In genomic region chr2:232336241-232336736, GRCh38 we compare ENCODE assay signal across 24 cellular contexts. TPM values are rescaled to one million over a fixed set of nuclear protein-coding genes. Genes with fewer than 3 reads are reported as not detected.
DNase-seq lines count a peak whose midpoint lies in the region; ATAC-seq and TF ChIP-seq lines count a peak whose summit lies in the region.
"Had no signal": no experiment of that assay in that cellular context is flagged by ENCODE, and none has a peak within 500 bp of the region (broad histone marks: within the 10 kb centered on the region; RNA-seq: fewer than 3 reads in every experiment).

No MANE protein-coding gene starts in this region.

- no peaks in the 10 kb centered on the region for H3F3A ChIP-seq in GM23248 (ENCODE audit: insufficient read depth)

- no peaks in the 10 kb centered on the region for H3K27me3 Mint-ChIP-seq in activated T-cell treated with anti-CD3 and anti-CD28 coated beads, Interleukin-2, amount 50 U/mL, for 4 hours (ENCODE audit: low read depth)
- H3K27me3 Mint-ChIP-seq: CD4-positive, alpha-beta T cell; naive thymus-derived CD8-positive, alpha-beta T cell; T-helper 17 cell had no signal

- H3K4me3 ChIP-seq in Peyer's patch (no peak overlapping the region), suprapubic skin (no peak overlapping the region), GM23248 (no peak overlapping the region)
- H3K4me3 ChIP-seq: cardiac muscle cell, esophagus muscularis mucosa, SJCRH30, thoracic aorta had no signal

- H2AFZ ChIP-seq in GM23248: no peak overlapping the region
- H2AFZ ChIP-seq: parathyroid adenoma had no signal

- H3K9ac ChIP-seq in GM23248: no peak overlapping the region
- H3K9ac ChIP-seq: parathyroid adenoma had no signal

- H3K79me2 ChIP-seq in GM23248 (ENCODE audit: insufficient read depth): no peaks in the 10 kb centered on the region
- H3K79me2 ChIP-seq: parathyroid adenoma had no signal

- TF ChIP-seq EP300 in suprapubic skin (IDR thresholded peaks at IDR 0.05): no peak

- no peaks in the 10 kb centered on the region for H4K20me1 ChIP-seq in GM23248 (ENCODE audit: insufficient read depth)

- 91% methylated on average over 9 of the region's 15 CpGs for WGBS in suprapubic skin
- 93 to 94% methylated on average over 14 to 15 of the region's 15 CpGs for WGBS in GM23248 (ENCODE audit: low coverage in 1 of 2, low lambda C conversion rate in 2 of 2, missing lambda C conversion rate in 2 of 2), 2 experiments

- H3K9me3 ChIP-seq in Peyer's patch (no peaks in the 10 kb centered on the region), suprapubic skin (no peaks in the 10 kb centered on the region), GM23248 (ENCODE audit: low read depth) (no peaks in the 10 kb centered on the region)
- H3K9me3 ChIP-seq: esophagus muscularis mucosa, SJCRH30, thoracic aorta had no signal

- H3K27me3 ChIP-seq in Peyer's patch: no peaks in the 10 kb centered on the region
- no peaks in the 10 kb centered on the region for H3K27me3 ChIP-seq in suprapubic skin
- no peaks in the 10 kb centered on the region for H3K27me3 ChIP-seq in GM23248 (replicated peaks; ENCODE audit: insufficient read depth)
- H3K27me3 ChIP-seq: cardiac muscle cell, esophagus muscularis mucosa, SJCRH30 had no signal

- TF ChIP-seq POLR2A in Peyer's patch (IDR thresholded peaks at IDR 0.05) (no peak), suprapubic skin (IDR thresholded peaks at IDR 0.05) (no peak)

- in situ Hi-C loops in GM23248 (cut with MboI): no loop called here

- H3K36me3 ChIP-seq in Peyer's patch: peaks cover 0 to 5% (median 0%) of the 10 kb centered on the region in 3 donors
- H3K36me3 ChIP-seq in suprapubic skin: peaks cover 32% of the 10 kb centered on the region
- H3K36me3 ChIP-seq in GM23248 (ENCODE audit: low read depth): no peaks in the 10 kb centered on the region
- H3K36me3 ChIP-seq: cardiac muscle cell, SJCRH30 had no signal

- no peaks in the 10 kb centered on the region for H3K9me3 Mint-ChIP-seq in activated T-cell treated with anti-CD3 and anti-CD28 coated beads, Interleukin-2, amount 50 U/mL, for 4 hours
- H3K9me3 Mint-ChIP-seq: CD4-positive, alpha-beta T cell; naive thymus-derived CD8-positive, alpha-beta T cell had no signal

- no peaks in the 10 kb centered on the region for H3K9me2 ChIP-seq in GM23248 (ENCODE audit: insufficient read depth)

- H3K4me1 Mint-ChIP-seq in activated T-cell treated with anti-CD3 and anti-CD28 coated beads, Interleukin-2, amount 50 U/mL, for 4 hours (ENCODE audit: low read depth): no peaks in the 10 kb centered on the region

- TF ChIP-seq CTCF in Peyer's patch (IDR thresholded peaks at IDR 0.05) (no peak), suprapubic skin (IDR thresholded peaks at IDR 0.05) (no peak)

- H3K4me2 ChIP-seq in GM23248 (ENCODE audit: unreplicated experiment): no peak overlapping the region

- H3K4me1 ChIP-seq in Peyer's patch (no peaks in the 10 kb centered on the region), suprapubic skin (no peaks in the 10 kb centered on the region), GM23248 (ENCODE audit: insufficient read depth) (no peaks in the 10 kb centered on the region)
- H3K4me1 ChIP-seq: esophagus muscularis mucosa, parathyroid adenoma, SJCRH30 had no signal

- peak; percentile 9 to 11 for DNase-seq in activated T-cell treated with anti-CD3 and anti-CD28 coated beads, Interleukin-2, amount 50 U/mL, for 48 hours
- DNase-seq in activated T-cell treated with anti-CD3 and anti-CD28 coated beads, Interleukin-2, amount 50 U/mL, for 4 hours: no peak
- DNase-seq in Peyer's patch (peak in 2 of 3 donors; percentile 38 to 44), islet precursor cell (peak; percentile 47), suprapubic skin (ENCODE audit: low spot score in 2 of 2) (peak; percentile 53 to 72), RPMI8226 (no peak), GM23248 (no peak)
- no peak for DNase-seq in stimulated activated naive CD4-positive, alpha-beta T cell (lab: John Stamatoyannopoulos, UW)
- DNase-seq: DMS79, Kasumi-1, NCI-H1092 treated with DMSO at 0.1 percent for 48 hours, NCI-H526 treated with DMSO at 0.1 percent for 48 hours, SJCRH30, small intestine had no signal

- H3K27ac ChIP-seq in Peyer's patch (no peak overlapping the region), suprapubic skin (no peak overlapping the region), GM23248 (no peak overlapping the region)
- H3K27ac ChIP-seq: cardiac muscle cell, esophagus muscularis mucosa, parathyroid adenoma, SJCRH30, thoracic aorta had no signal

- H3K36me3 Mint-ChIP-seq in activated T-cell treated with anti-CD3 and anti-CD28 coated beads, Interleukin-2, amount 50 U/mL, for 4 hours (ENCODE audit: insufficient read depth): no peaks in the 10 kb centered on the region

- ATAC-seq in activated T-cell treated with anti-CD3 and anti-CD28 coated beads, Interleukin-2, amount 50 U/mL, for 4 hours: no peak
- ATAC-seq: naive thymus-derived CD8-positive, alpha-beta T cell; T-helper 17 cell had no signal

- H3K4me3 Mint-ChIP-seq in activated T-cell treated with anti-CD3 and anti-CD28 coated beads, Interleukin-2, amount 50 U/mL, for 4 hours: no peak overlapping the region
- H3K4me3 Mint-ChIP-seq: CD4-positive, alpha-beta T cell; naive thymus-derived CD8-positive, alpha-beta T cell; T-helper 17 cell had no signal

RNA-seq across cellular contexts. Expression of gene ALPP, which starts 42.3 kb away (rescaled TPM):
- not detected for total RNA-seq in activated T-cell treated with anti-CD3 and anti-CD28 coated beads, Interleukin-2, amount 50 U/mL, for 4 hours
- total RNA-seq in Peyer's patch: not detected
- total RNA-seq in suprapubic skin: not detected
- total RNA-seq in GM23248 (2014; rRNA removed; shearing (Covaris generic)): not detected in 2 replicates
- not detected in 2 replicates for polyA plus RNA-seq in GM23248 (2016; fragmentation: Nextera tagmentation; extraction: Ambion mirVana)
- total RNA-seq: cardiac muscle cell; CD4-positive, alpha-beta T cell; glomerular endothelial cell; HT1080; lung microvascular endothelial cell; naive thymus-derived CD8-positive, alpha-beta T cell; SJCRH30; thoracic aorta had no signal
- polyA plus RNA-seq: cardiac muscle cell; naive thymus-derived CD8-positive, alpha-beta T cell; small intestine had no signal

Comparison
In these comparisons a context has a peak if more than half of its experiments do, and no peak if none do; other contexts are left out.
1. DNase-seq: peak in activated T-cell treated with anti-CD3 and anti-CD28 coated beads, Interleukin-2, amount 50 U/mL, for 48 hours (2 of 2), Peyer's patch (2 of 3), islet precursor cell (single experiment) and suprapubic skin (2 of 2); none in activated T-cell treated with anti-CD3 and anti-CD28 coated beads, Interleukin-2, amount 50 U/mL, for 4 hours (single experiment), RPMI8226 (single experiment), GM23248 (single experiment) and stimulated activated naive CD4-positive, alpha-beta T cell (0 of 6).